9 cellular contexts compared by ENCODE assay signal in genomic region chr17:45284176-45285140, GRCh38. TPM values are rescaled to one million over a fixed set of nuclear protein-coding genes. Genes with fewer than 3 reads are reported as not detected.
DNase-seq lines count a peak whose midpoint lies in the region; ATAC-seq, FAIRE-seq and TF ChIP-seq lines count a peak whose summit lies in the region.
"Had no signal": no experiment of that assay in that cellular context is flagged by ENCODE, and none has a peak within 500 bp of the region (broad histone marks: within the 10 kb centered on the region; RNA-seq: fewer than 3 reads in every experiment).

No MANE protein-coding gene starts in this region.

- H3K27ac ChIP-seq in H1 (ENCODE audit: low read depth, low read length): no peak overlapping the region
- no peak overlapping the region for H3K27ac ChIP-seq in coronary artery

- no peaks in the 10 kb centered on the region for H3K23me2 ChIP-seq in H1 (ENCODE audit: low read depth, low read length)

- TF ChIP-seq RAD21 in H1 (IDR thresholded peaks at IDR 0.05 in 1 of 2, conservative IDR thresholded peaks at IDR 0.05 in 1 of 2; ENCODE audit: low read depth in 2 of 2, low read length in 2 of 2): peak; percentile 31 to 55; a peak in 2 of 4 replicates

- no peak overlapping the region for H2BK120ac ChIP-seq in H1 (replicated peaks; ENCODE audit: low read depth, low read length)

- POLR2A ChIA-PET in H1 (lab: Charles Lee; ENCODE audit: partially characterized antibody): interaction anchor here (0.5 to 1.7 kb wide), 4 partner anchors 28 to 136 kb away, joined by 3 to 4 read pairs (median 4); partner anchors contain the start of genes HEXIM1 and MAP3K14

- H3K79me2 ChIP-seq in H1 (ENCODE audit: control insufficient read depth in 1 of 2, insufficient read depth in 2 of 2, low read length in 2 of 2): no peaks in the 10 kb centered on the region

- H3K4me2 ChIP-seq in H1 (ENCODE audit: insufficient read depth in 1 of 2, low read depth in 2 of 2, low read length in 2 of 2): no peak overlapping the region

- H3K36me3 ChIP-seq in H1 (ENCODE audit: control insufficient read depth in 2 of 4, insufficient read depth in 4 of 4, low read length in 3 of 4): peaks cover 0 to 14% (median 9%) of the 10 kb centered on the region in 4 experiments; a peak in 3 of 8 replicates

- intact Hi-C loops in sciatic nerve (cut with DNase I): no loop called here

- TF ChIP-seq EP300 in H1 (IDR thresholded peaks at IDR 0.05; ENCODE audit: borderline replicate concordance in 1 of 2, low read depth in 2 of 2, low read length in 2 of 2): no peak

- H4K20me1 ChIP-seq in H1 (replicated peaks in 1 of 2; ENCODE audit: control insufficient read depth in 1 of 2, insufficient read depth in 2 of 2, low read length in 2 of 2): no peaks in the 10 kb centered on the region

- no peaks in the 10 kb centered on the region for H3K27me3 ChIP-seq in H1 (replicated peaks in 1 of 4; ENCODE audit: control insufficient read depth in 3 of 4, extremely low read depth in 1 of 4, insufficient read depth in 3 of 4, low read length in 3 of 4)

- peak overlapping the region; percentile 58 for H2BK5ac ChIP-seq in H1 (ENCODE audit: low read depth, low read length)

- FAIRE-seq in H1 (lab: Jason Lieb, UNC): no peak

- no peak overlapping the region for H2AK5ac ChIP-seq in H1 (ENCODE audit: low read depth, low read length)

- H3K4me3 Mint-ChIP-seq in T-helper 2 cell treated with Interferon-gamma antibody and Interleukin-4, amounts not matched to agents 5 μg/mL and 100 μg/mL, for 36 hours: no peak overlapping the region

- peak overlapping the region; percentile 15; the same call in 1 of the 2 replicates for H4K8ac ChIP-seq in H1 (ENCODE audit: extremely low read depth, insufficient read depth, low read length)

- H2BK12ac ChIP-seq in H1 (ENCODE audit: low read depth, low read length): peak overlapping the region; percentile 71; the same call in 1 of the 2 replicates

- no peak overlapping the region for H3K18ac ChIP-seq in H1 (ENCODE audit: extremely low read depth, low read length)

- no peak overlapping the region for H2BK15ac ChIP-seq in H1 (ENCODE audit: low read length)

- WGBS in H1 (ENCODE audit: extremely low coverage in 1 of 2, insufficient coverage in 1 of 2, insufficient read length in 1 of 2, insufficient replicate concordance in 2 of 2, low coverage in 1 of 2, low lambda C conversion rate in 2 of 2, missing lambda C conversion rate in 1 of 2), 2 experiments: 91% methylated on average over 20 of the region's 21 CpGs; no CpG with 5 or more reads in 1 of the 2 experiments

- peaks cover 4% of the 10 kb centered on the region for H3K4me1 Mint-ChIP-seq in T-helper 2 cell treated with Interferon-gamma antibody and Interleukin-4, amounts not matched to agents 5 μg/mL and 100 μg/mL, for 36 hours (ENCODE audit: low read depth)

- 0 out of 7 replicates have a peak overlapping the region, but pooled peaks of 1 of the 4 experiments have one; percentile 7 for H3K9ac ChIP-seq in H1 (replicated peaks in 1 of 4; ENCODE audit: extremely low read depth in 1 of 4, low read depth in 3 of 4, low read length in 3 of 4)

- no peak overlapping the region for H3K56ac ChIP-seq in H1 (replicated peaks; ENCODE audit: insufficient read length, low read depth, low read length)

- no peak overlapping the region for H3K14ac ChIP-seq in H1 (ENCODE audit: insufficient read length)

- no peak overlapping the region for H2AFZ ChIP-seq in H1 (ENCODE audit: low read length)

- no peak overlapping the region for H3K4me3 ChIP-seq in H1 (ENCODE audit: extremely low read depth in 1 of 4, insufficient read depth in 2 of 4, low read depth in 3 of 4, low read length in 4 of 4)
- H3K4me3 ChIP-seq in coronary artery: no peak overlapping the region

- no peak overlapping the region for H4K91ac ChIP-seq in H1 (replicated peaks; ENCODE audit: insufficient read length, low read length)

- TF ChIP-seq POLR2A in H1 (IDR thresholded peaks at IDR 0.05; ENCODE audit: control extremely low read depth in 1 of 2, low read depth in 2 of 2, low read length in 2 of 2) (no peak), GM18505 (IDR thresholded peaks at IDR 0.05; ENCODE audit: borderline replicate concordance, extremely low read depth, insufficient read depth, insufficient read length) (no peak)

- H3K9me3 Mint-ChIP-seq in T-helper 2 cell treated with Interferon-gamma antibody and Interleukin-4, amounts not matched to agents 5 μg/mL and 100 μg/mL, for 36 hours: no peaks in the 10 kb centered on the region

- no peaks in the 10 kb centered on the region for H3K4me1 ChIP-seq in H1 (replicated peaks in 1 of 4; ENCODE audit: control insufficient read depth in 3 of 4, insufficient read depth in 4 of 4, low read length in 3 of 4)

- H3K23ac ChIP-seq in H1 (ENCODE audit: insufficient read length): no peak overlapping the region

- DNase-seq in T-helper 2 cell treated with Interferon-gamma antibody and Interleukin-4, amounts not matched to agents 5 μg/mL and 100 μg/mL, for 36 hours (ENCODE audit: low spot score): peak; percentile 25
- DNase-seq in H1 (ENCODE audit: low read depth in 1 of 2, low spot score in 2 of 2) (peak in 1 of 2 experiments; percentile 67), sciatic nerve (ENCODE audit: low spot score) (no peak), NCI-H128 (lab: John Stamatoyannopoulos, UW; ENCODE audit: unreplicated experiment) (no peak), coronary artery (ENCODE audit: low spot score) (no peak), omental fat pad (ENCODE audit: low spot score) (no peak)

- peak; percentile 48 for TF ChIP-seq CTCF in GM12873 (IDR thresholded peaks at IDR 0.05; ENCODE audit: insufficient read depth, low read depth, low read length, missing control alignments)
- peak; percentile 34 to 81 (median 60); a peak in 3 of 4 replicates for TF ChIP-seq CTCF in H1 (IDR thresholded peaks at IDR 0.05; ENCODE audit: control extremely low read depth in 1 of 3, insufficient read depth in 1 of 3, low read depth in 1 of 3, low read length in 3 of 3)
- TF ChIP-seq CTCF in coronary artery (IDR thresholded peaks at IDR 0.05): no peak
- TF ChIP-seq CTCF in omental fat pad (IDR thresholded peaks at IDR 0.05): no peak

- CTCF ChIA-PET in H1 (lab: Charles Lee; ENCODE audit: partially characterized antibody): interaction anchor here (0.5 to 29.1 kb wide), 22 partner anchors 10 to 149 kb away, joined by 3 to 579 read pairs (median 4); partner anchors contain the start of genes ACBD4, HEXIM1 and MAP3K14

- ATAC-seq in sciatic nerve: peak; percentile 38
- no peak for ATAC-seq in GM18505 (IDR thresholded peaks at IDR 0.05; ENCODE audit: unreplicated experiment)
- no peak for ATAC-seq in omental fat pad (ENCODE audit: low FRiP score)

- H3K79me1 ChIP-seq in H1 (ENCODE audit: low read depth, low read length): no peaks in the 10 kb centered on the region

- H3K36me3 Mint-ChIP-seq in T-helper 2 cell treated with Interferon-gamma antibody and Interleukin-4, amounts not matched to agents 5 μg/mL and 100 μg/mL, for 36 hours (ENCODE audit: low read depth): peaks cover 41% of the 10 kb centered on the region

- no peak overlapping the region for H3K4ac ChIP-seq in H1 (replicated peaks; ENCODE audit: insufficient read length, low read depth, low read length)

- H4K5ac ChIP-seq in H1 (ENCODE audit: insufficient read length, low read depth, low read length): no peak overlapping the region

- peak overlapping the region; percentile 62 for H3K27ac Mint-ChIP-seq in T-helper 2 cell treated with Interferon-gamma antibody and Interleukin-4, amounts not matched to agents 5 μg/mL and 100 μg/mL, for 36 hours

- no peaks in the 10 kb centered on the region for H3K27me3 Mint-ChIP-seq in T-helper 2 cell treated with Interferon-gamma antibody and Interleukin-4, amounts not matched to agents 5 μg/mL and 100 μg/mL, for 36 hours (ENCODE audit: low read depth)

- no peak overlapping the region for H2BK20ac ChIP-seq in H1 (ENCODE audit: low read length)

- H3K9me3 ChIP-seq in H1 (ENCODE audit: insufficient read depth in 2 of 2, low read depth in 1 of 2, low read length in 1 of 2): no peaks in the 10 kb centered on the region

TF ChIP-seq in H1, 55 proteins besides CTCF, POLR2A, EP300 and RAD21 (continues in another document):
- TF ChIP-seq CBX8 (IDR thresholded peaks at IDR 0.05; ENCODE audit: borderline replicate concordance, low read depth, low read length) (no peak), CTBP2 (IDR thresholded peaks at IDR 0.05; ENCODE audit: borderline replicate concordance, insufficient read depth, insufficient read length, low read length) (no peak), CBX5 (IDR thresholded peaks at IDR 0.05; ENCODE audit: low read depth, low read length) (no peak), ATF2 (IDR thresholded peaks at IDR 0.05; ENCODE audit: low read length) (no peak)

RNA-seq across cellular contexts. Expression of gene SPATA32, which starts 22.6 kb away (rescaled TPM):
- not detected in 2 replicates for total RNA-seq in H1 (2021; fragmentation: NEBNext Ultra II Directional; extraction: Animal tissue kit (Norgen Biotek cat#: 25700))
- 0.11 and 0.24 TPM in 2 replicates for polyA plus RNA-seq in H1 (2011; rRNA removed)
- polyA plus RNA-seq in H1 (2011; cell fraction: cytosol; rRNA removed): 0.19 TPM
- 0.31 TPM for polyA plus RNA-seq in H1 (2011; cell fraction: nucleus; rRNA removed)
- polyA plus RNA-seq in H1 (2012, experiment 1 of 2): 0.15 to 0.52 TPM (median 0.28 TPM) in 3 of 4 replicates, not detected in the other
- polyA plus RNA-seq in H1 (2012, experiment 2 of 2): 0.13 TPM
- not detected for polyA plus RNA-seq in H1 (2013, experiment 1 of 2)
- polyA plus RNA-seq in H1 (2013, experiment 2 of 2): 0.06 TPM
- polyA minus RNA-seq in H1 (2011; rRNA and poly(A)+ RNA removed): 0.27 and 0.38 TPM in 2 replicates
- polyA minus RNA-seq in H1 (2011; cell fraction: cytosol; rRNA and poly(A)+ RNA removed): not detected
- polyA minus RNA-seq in H1 (2011; cell fraction: nucleus; rRNA and poly(A)+ RNA removed): not detected
- total RNA-seq in sciatic nerve: not detected
- total RNA-seq in omental fat pad: under 1 TPM in 1 of 4 donors, not detected in 3; 0.65 TPM
- polyA plus RNA-seq: esophagus had no signal

RNA-seq across cellular contexts. Expression of gene MAP3K14, which starts 32.4 kb away (rescaled TPM):
- total RNA-seq in H1 (2021; fragmentation: NEBNext Ultra II Directional; extraction: Animal tissue kit (Norgen Biotek cat#: 25700)): 6.1 and 6.7 TPM in 2 replicates
- polyA plus RNA-seq in H1 (2011; rRNA removed): 5.2 and 6.4 TPM in 2 replicates
- 4.3 TPM for polyA plus RNA-seq in H1 (2011; cell fraction: cytosol; rRNA removed)
- polyA plus RNA-seq in H1 (2011; cell fraction: nucleus; rRNA removed): 9.5 TPM
- polyA plus RNA-seq in H1 (2012, experiment 1 of 2): 5.2 to 7.2 TPM (median 7.0 TPM) in 4 replicates
- polyA plus RNA-seq in H1 (2012, experiment 2 of 2): 6.0 TPM
- polyA plus RNA-seq in H1 (2013, experiment 1 of 2): 3.5 TPM
- polyA plus RNA-seq in H1 (2013, experiment 2 of 2): 3.3 TPM
- polyA minus RNA-seq in H1 (2011; rRNA and poly(A)+ RNA removed): 3.9 and 4.4 TPM in 2 replicates
- polyA minus RNA-seq in H1 (2011; cell fraction: cytosol; rRNA and poly(A)+ RNA removed): 3.0 TPM
- 5.4 TPM for polyA minus RNA-seq in H1 (2011; cell fraction: nucleus; rRNA and poly(A)+ RNA removed)
- total RNA-seq in sciatic nerve (19.1 TPM), omental fat pad (10 to 100 TPM in 2 of 4 donors, 1 to 10 TPM in 2; 5.4 to 15.9 (median 12.6) TPM)

Comparison
In these comparisons a context has a peak if more than half of its experiments do, and no peak if none do; other contexts are left out.
1. CTCF ChIP-seq: peak in GM12873 (single experiment) and H1 (3 of 3); none in coronary artery (single experiment) and omental fat pad (0 of 3).